13 cellular contexts compared by ENCODE assay signal in the genomic region with DNA sequence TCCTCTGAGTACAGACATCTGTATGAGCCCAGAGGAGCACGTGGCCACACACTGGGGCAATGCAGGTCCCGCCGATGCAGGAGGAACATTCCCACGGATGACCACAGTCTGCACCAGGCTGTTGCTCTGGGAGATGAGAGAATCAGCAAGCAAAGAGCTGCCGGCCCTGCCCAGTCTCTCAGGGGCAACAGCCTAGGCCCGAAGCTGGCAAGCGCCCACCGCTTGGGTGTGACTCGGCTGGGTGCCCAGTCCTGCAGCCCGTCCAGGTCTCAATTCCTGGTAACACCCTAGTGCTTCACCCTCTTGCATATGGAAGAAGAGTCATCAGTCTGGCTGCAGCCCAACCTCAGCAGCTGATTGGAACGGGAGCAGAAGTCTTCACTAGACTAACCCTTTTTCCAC.
DNase-seq lines count a peak whose midpoint lies in the region; ATAC-seq, FAIRE-seq and TF ChIP-seq lines count a peak whose summit lies in the region.
"Had no signal": no experiment of that assay in that cellular context is flagged by ENCODE, and none has a peak within 500 bp of the region (broad histone marks: within the 10 kb centered on the region; RNA-seq: fewer than 3 reads in every experiment).

No MANE protein-coding gene starts in this region.

- no peak for FAIRE-seq in pancreas (lab: Jason Lieb, UNC)
- FAIRE-seq: GM18507, H1 had no signal

- no peak overlapping the region for H3K4me3 ChIP-seq in pancreas

- DNase-seq in Caki2 (ENCODE audit: low read depth) (peak; percentile 19), amygdala (lab: John Stamatoyannopoulos, UW) (peak in 38 of 56 donors; percentile 4 to 75 (median 50)), globus pallidus (ENCODE audit: low spot score) (peak; percentile 53), pancreas (peak in 3 of 6 donors; percentile 27 to 72 (median 46)), T1000 (lab: John Stamatoyannopoulos, UW) (no peak)
- no peak for DNase-seq in stimulated activated CD4-positive, alpha-beta T cell treated with anti-CD3 and anti-CD28 coated beads, Interleukin-15, amount 100 ng/mL, for 24 hours
- DNase-seq: activated T-cell treated with anti-CD3 and anti-CD28 coated beads, Interleukin-2, amount 50 U/mL, for 24 hours; BE2C; NCI-H2227 treated with DMSO at 0.1 percent for 48 hours had no signal

- no peaks in the 10 kb centered on the region for H3K36me3 ChIP-seq in pancreas
- H3K36me3 ChIP-seq: BE2C had no signal

- no peaks in the 10 kb centered on the region for H3K27me3 ChIP-seq in pancreas
- H3K27me3 ChIP-seq: BE2C had no signal

- in situ Hi-C loops in Caki2 (cut with HindIII; ENCODE audit: low pct_unique_long_range_greater_than_20kb, low sequenced_read_pairs): no loop called here

- no peak for TF ChIP-seq CTCF in pancreas (IDR thresholded peaks at IDR 0.05)

- peak in 3 of 4 donors; percentile 43 to 63 (median 56) for ATAC-seq in pancreas
- no peak for ATAC-seq in GM19455 (IDR thresholded peaks at IDR 0.05; ENCODE audit: unreplicated experiment)
- no peak for ATAC-seq in GM18870 (IDR thresholded peaks at IDR 0.05; ENCODE audit: unreplicated experiment)

- 75 to 82% methylated on average over 11 of the region's 11 CpGs for WGBS in pancreas, 2 donors

- no peaks in the 10 kb centered on the region for H3K4me1 ChIP-seq in pancreas
- H3K4me1 ChIP-seq: BE2C had no signal

- no peak overlapping the region for H3K27ac ChIP-seq in pancreas

- intact Hi-C loops in pancreas (cut with DNase I): no loop called here

- H3K9me3 ChIP-seq in pancreas: no peaks in the 10 kb centered on the region
- H3K9me3 ChIP-seq: BE2C had no signal

Comparison
In these comparisons a context has a peak if more than half of its experiments do, and no peak if none do; other contexts are left out.
1. DNase-seq: peak in Caki2 (single experiment), amygdala (38 of 56) and globus pallidus (single experiment); none in stimulated activated CD4-positive, alpha-beta T cell treated with anti-CD3 and anti-CD28 coated beads, Interleukin-15, amount 100 ng/mL, for 24 hours (single experiment) and T1000 (single experiment).
2. ATAC-seq: peak in pancreas (3 of 4); none in GM19455 (single experiment) and GM18870 (single experiment).